ENCODE assay signal across 8 cellular contexts in genomic region chr6:89411269-89412070, GRCh38. TPM values are rescaled to one million over a fixed set of nuclear protein-coding genes. Genes with fewer than 3 reads are reported as not detected.
DNase-seq lines count a peak whose midpoint lies in the region; ATAC-seq and TF ChIP-seq lines count a peak whose summit lies in the region.

No MANE protein-coding gene starts in this region.

- H3K9me3 Mint-ChIP-seq in IgD-negative memory B cell = no peaks in the 10 kb centered on the region
- no peaks in the 10 kb centered on the region for H3K9me3 Mint-ChIP-seq in effector memory CD8-positive, alpha-beta T cell

- TF ChIP-seq CTCF in DOHH2 (IDR thresholded peaks at IDR 0.05; ENCODE audit: low read depth, low read length, poor library complexity, severe bottlenecking) (no peak), suprapubic skin (IDR thresholded peaks at IDR 0.05) (no peak)

- H3K27ac ChIP-seq in DOHH2 (ENCODE audit: low read depth, low read length) (no peak overlapping the region), suprapubic skin (peak overlapping the region; percentile 80)

- no peaks in the 10 kb centered on the region for H3K79me2 ChIP-seq in DOHH2 (ENCODE audit: control insufficient read depth, low read length)

- peak; percentile 38 for ATAC-seq in GM21447 (IDR thresholded peaks at IDR 0.05; ENCODE audit: unreplicated experiment)
- peak; percentile 42 to 43 for ATAC-seq in activated CD4-positive, CD25-positive, alpha-beta regulatory T cell treated with anti-CD3 and anti-CD28 coated beads, Interleukin-2, amount 50 U/mL, for 24 hours
- peak; percentile 49 for ATAC-seq in effector memory CD8-positive, alpha-beta T cell (replicated peaks)

- peaks cover 35% of the 10 kb centered on the region for H3K4me1 ChIP-seq in DOHH2 (ENCODE audit: control insufficient read depth, low read length)
- peaks cover 25% of the 10 kb centered on the region for H3K4me1 ChIP-seq in suprapubic skin

- under 1% methylated on average over 66 of the region's 83 CpGs for WGBS in suprapubic skin

- no peaks in the 10 kb centered on the region for H3K36me3 ChIP-seq in DOHH2 (ENCODE audit: control insufficient read depth, low read length)
- H3K36me3 ChIP-seq in suprapubic skin = no peaks in the 10 kb centered on the region

- TF ChIP-seq POLR2A in suprapubic skin (IDR thresholded peaks at IDR 0.05) = no peak

- H3K27me3 ChIP-seq in DOHH2 (ENCODE audit: control insufficient read depth, low read length) (peaks cover 84% of the 10 kb centered on the region), suprapubic skin (no peaks in the 10 kb centered on the region)

- no peak for TF ChIP-seq EP300 in suprapubic skin (IDR thresholded peaks at IDR 0.05)

- H3K4me3 Mint-ChIP-seq in IgD-negative memory B cell = peak overlapping the region; percentile 83 to 99 (median 90)
- peak overlapping the region; percentile 95 to 96 for H3K4me3 Mint-ChIP-seq in effector memory CD8-positive, alpha-beta T cell

- no peak overlapping the region for H3K27ac Mint-ChIP-seq in IgD-negative memory B cell
- no peak overlapping the region for H3K27ac Mint-ChIP-seq in effector memory CD8-positive, alpha-beta T cell

- peak overlapping the region; percentile 89 for H3K4me3 ChIP-seq in DOHH2 (ENCODE audit: low read length)
- peak overlapping the region; percentile 79 for H3K4me3 ChIP-seq in suprapubic skin

- peaks cover 17% of the 10 kb centered on the region for H3K27me3 Mint-ChIP-seq in IgD-negative memory B cell
- H3K27me3 Mint-ChIP-seq in effector memory CD8-positive, alpha-beta T cell = peaks cover 18 to 28% of the 10 kb centered on the region in 2 donors

- H4K20me1 ChIP-seq in DOHH2 (ENCODE audit: control insufficient read depth, insufficient read depth, low read depth, low read length) = no peaks in the 10 kb centered on the region

- no peaks in the 10 kb centered on the region for H3K9me2 ChIP-seq in DOHH2 (replicated peaks; ENCODE audit: control insufficient read depth, low read length)

- peaks cover 13% of the 10 kb centered on the region in 3 donors for H3K4me1 Mint-ChIP-seq in IgD-negative memory B cell
- H3K4me1 Mint-ChIP-seq in effector memory CD8-positive, alpha-beta T cell (ENCODE audit: low read depth in 2 of 2) = peaks cover 6 to 10% of the 10 kb centered on the region in 2 donors

- peaks cover 16% of the 10 kb centered on the region for H3F3A ChIP-seq in DOHH2 (ENCODE audit: control insufficient read depth, insufficient read depth)

- peak; percentile 5 to 7 (median 6) for DNase-seq in effector memory CD8-positive, alpha-beta T cell
- DNase-seq in mucosa of gallbladder (ENCODE audit: low spot score) = peak; percentile 14
- DNase-seq in suprapubic skin (ENCODE audit: low spot score in 2 of 2) = peak; percentile 76 to 81
- no peak for DNase-seq in SHP77 treated with DMSO at 0.1 percent for 48 hours (lab: John Stamatoyannopoulos, UW)

- peak overlapping the region; percentile 98 for H3K4me2 ChIP-seq in DOHH2 (ENCODE audit: low read length)

- H3K36me3 Mint-ChIP-seq in IgD-negative memory B cell = no peaks in the 10 kb centered on the region
- peaks cover 8% of the 10 kb centered on the region for H3K36me3 Mint-ChIP-seq in effector memory CD8-positive, alpha-beta T cell (ENCODE audit: insufficient read depth)

- no peaks in the 10 kb centered on the region for H3K9me3 ChIP-seq in DOHH2 (ENCODE audit: control insufficient read depth, insufficient read depth, low read length)
- H3K9me3 ChIP-seq in suprapubic skin = no peaks in the 10 kb centered on the region

RNA-seq across cellular contexts. Expression of gene RRAGD, which starts 0.6 kb away (rescaled TPM):
- polyA plus RNA-seq in IgD-negative memory B cell = 1.0 TPM
- total RNA-seq in mucosa of gallbladder (19.8 TPM), suprapubic skin (10 to 100 TPM; 13.7 to 24.3 (median 17.9) TPM)

RNA-seq across cellular contexts. Expression of gene ANKRD6, which starts 21.5 kb away (rescaled TPM):
- 6.6 TPM for polyA plus RNA-seq in IgD-negative memory B cell
- 14.9 TPM for total RNA-seq in mucosa of gallbladder
- total RNA-seq in suprapubic skin = 1 to 10 TPM; 3.4 to 6.9 (median 5.4) TPM

RNA-seq across cellular contexts. Expression of gene UBE2J1, which starts 58.9 kb away (rescaled TPM):
- 193 TPM for polyA plus RNA-seq in IgD-negative memory B cell
- total RNA-seq in mucosa of gallbladder (32.5 TPM), suprapubic skin (10 to 100 TPM; 18.7 to 26.1 (median 20.6) TPM)
